ENCODE assay signal across 9 cellular contexts in genomic region chr5:95022967-95023695, GRCh38.
DNase-seq lines count a peak whose midpoint lies in the region; ATAC-seq lines count a peak whose summit lies in the region.
"Had no signal": no experiment of that assay in that cellular context is flagged by ENCODE, and none has a peak within 500 bp of the region (broad histone marks: within the 10 kb centered on the region; RNA-seq: fewer than 3 reads in every experiment).

No MANE protein-coding gene starts in this region.

- ATAC-seq in GM19438 (IDR thresholded peaks at IDR 0.05; ENCODE audit: low read depth, unreplicated experiment) = peak; percentile 70
- peak; percentile 61 for ATAC-seq in HG03097 (IDR thresholded peaks at IDR 0.05; ENCODE audit: low FRiP score, unreplicated experiment)

- no peaks in the 10 kb centered on the region for H3K9me3 Mint-ChIP-seq in T-helper 2 cell treated with Interferon-gamma antibody and Interleukin-4, amounts not matched to agents 5 μg/mL and 100 μg/mL, for 36 hours

- DNase-seq in Ammon's horn (ENCODE audit: low spot score) = peak; percentile 22
- DNase-seq in T-helper 2 cell treated with Interferon-gamma antibody and Interleukin-4, amounts not matched to agents 5 μg/mL and 100 μg/mL, for 36 hours (ENCODE audit: low spot score) = peak; percentile 19
- DNase-seq in NCI-H748 treated with DMSO at 0.1 percent for 48 hours (lab: John Stamatoyannopoulos, UW) = no peak
- DNase-seq in cortex of kidney (lab: John Stamatoyannopoulos, UW) = no peak
- DNase-seq in SW480 (ENCODE audit: low spot score) = no peak
- no peak for DNase-seq in activated gamma-delta T cell treated with Interleukin-2 at 50 U/mL for 16 hours
- DNase-seq: substantia nigra had no signal

- peaks cover 2% of the 10 kb centered on the region for H3K27me3 Mint-ChIP-seq in T-helper 2 cell treated with Interferon-gamma antibody and Interleukin-4, amounts not matched to agents 5 μg/mL and 100 μg/mL, for 36 hours (ENCODE audit: low read depth)

- peak overlapping the region; percentile 8 for H3K4me3 Mint-ChIP-seq in T-helper 2 cell treated with Interferon-gamma antibody and Interleukin-4, amounts not matched to agents 5 μg/mL and 100 μg/mL, for 36 hours

- no peaks in the 10 kb centered on the region for H3K36me3 Mint-ChIP-seq in T-helper 2 cell treated with Interferon-gamma antibody and Interleukin-4, amounts not matched to agents 5 μg/mL and 100 μg/mL, for 36 hours (ENCODE audit: low read depth)

- peaks cover 28% of the 10 kb centered on the region for H3K4me1 Mint-ChIP-seq in T-helper 2 cell treated with Interferon-gamma antibody and Interleukin-4, amounts not matched to agents 5 μg/mL and 100 μg/mL, for 36 hours (ENCODE audit: low read depth)

- H3K27ac Mint-ChIP-seq in T-helper 2 cell treated with Interferon-gamma antibody and Interleukin-4, amounts not matched to agents 5 μg/mL and 100 μg/mL, for 36 hours = no peak overlapping the region

Comparison
In these comparisons a context has a peak if more than half of its experiments do, and no peak if none do; other contexts are left out.
1. DNase-seq: peak in Ammon's horn (single experiment) and T-helper 2 cell treated with Interferon-gamma antibody and Interleukin-4, amounts not matched to agents 5 μg/mL and 100 μg/mL, for 36 hours (single experiment); none in NCI-H748 treated with DMSO at 0.1 percent for 48 hours (single experiment), cortex of kidney (single experiment), SW480 (single experiment) and activated gamma-delta T cell treated with Interleukin-2 at 50 U/mL for 16 hours (single experiment).